ENCODE assay signal across 1 cellular context in genomic region chr20:23477223-23477622, GRCh38.
TF ChIP-seq lines count a peak whose summit lies in the region.

No MANE protein-coding gene starts in this region.

TF ChIP-seq in H1, 55 proteins besides CTCF, POLR2A, EP300 and RAD21:
- TF ChIP-seq SP2 (IDR thresholded peaks at IDR 0.05; ENCODE audit: low read length) (no peak), ZNF274 (IDR thresholded peaks at IDR 0.05; ENCODE audit: borderline replicate concordance, extremely low read depth, low read length) (no peak), EZH2 (IDR thresholded peaks at IDR 0.05; ENCODE audit: low read depth, low read length, severe bottlenecking) (no peak), EGR1 (IDR thresholded peaks at IDR 0.05; ENCODE audit: borderline replicate concordance, low read depth, low read length) (no peak), CHD1 (IDR thresholded peaks at IDR 0.05; ENCODE audit: low read depth, low read length) (no peak), BCL11A (IDR thresholded peaks at IDR 0.05; ENCODE audit: low read depth in 2 of 2, low read length in 2 of 2) (no peak), E2F6 (IDR thresholded peaks at IDR 0.05) (no peak), TCF12 (IDR thresholded peaks at IDR 0.05; ENCODE audit: low read depth, low read length) (no peak), SAP30 (IDR thresholded peaks at IDR 0.05; ENCODE audit: insufficient read depth, insufficient replicate concordance, low read length) (no peak), MAX (IDR thresholded peaks at IDR 0.05) (no peak), RXRA (IDR thresholded peaks at IDR 0.05; ENCODE audit: insufficient read depth, low read depth, low read length) (no peak), SIN3A (conservative IDR thresholded peaks at IDR 0.05 in 1 of 2, IDR thresholded peaks at IDR 0.05 in 1 of 2; ENCODE audit: low read depth in 1 of 2, low read length in 2 of 2) (no peak), JUN (IDR thresholded peaks at IDR 0.05; ENCODE audit: low read depth, low read length) (no peak), NANOG (IDR thresholded peaks at IDR 0.05; ENCODE audit: insufficient read depth, low read depth, low read length, poor library complexity, severe bottlenecking) (no peak)
